In the genomic region with DNA sequence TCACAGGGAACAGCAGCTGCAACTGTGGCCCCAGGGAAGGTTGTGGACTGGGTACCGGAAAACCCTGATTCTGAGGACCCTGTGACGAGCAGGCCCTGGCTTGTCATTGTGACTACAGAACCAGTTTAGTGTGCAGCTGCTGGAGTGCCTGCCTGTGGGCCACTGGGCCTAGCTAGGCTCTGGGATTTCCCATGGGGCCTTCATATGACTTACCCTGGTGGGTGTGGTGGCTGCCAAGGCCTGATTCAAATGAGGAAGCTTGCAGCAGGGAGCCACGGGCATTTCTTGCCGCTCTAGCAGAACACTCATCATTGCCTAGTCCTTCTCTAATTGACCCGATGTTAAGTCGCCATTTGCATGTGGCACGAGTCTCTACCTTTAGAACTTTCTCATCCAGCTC, we compare ENCODE assay signal across 9 cellular contexts. TPM values are rescaled to one million over a fixed set of nuclear protein-coding genes. Genes with fewer than 3 reads are reported as not detected.
DNase-seq lines count a peak whose midpoint lies in the region; ATAC-seq, FAIRE-seq and TF ChIP-seq lines count a peak whose summit lies in the region.
"Had no signal": no experiment of that assay in that cellular context is flagged by ENCODE, and none has a peak within 500 bp of the region (broad histone marks: within the 10 kb centered on the region; RNA-seq: fewer than 3 reads in every experiment).

No MANE protein-coding gene starts in this region.

- H3K4me3 ChIP-seq in astrocyte (ENCODE audit: insufficient read depth, low read depth, low read length) (no peak overlapping the region), uterus (no peak overlapping the region)
- H3K4me3 ChIP-seq: SK-N-MC had no signal

- H3K36me3 ChIP-seq in astrocyte (ENCODE audit: insufficient read depth, low read length) (no peaks in the 10 kb centered on the region), uterus (no peaks in the 10 kb centered on the region)

- peak overlapping the region; percentile 5 for H3K9ac ChIP-seq in astrocyte (ENCODE audit: low read length)

- ATAC-seq in HG03139 (IDR thresholded peaks at IDR 0.05; ENCODE audit: unreplicated experiment) = no peak
- ATAC-seq in HG02870 (IDR thresholded peaks at IDR 0.05; ENCODE audit: unreplicated experiment) = no peak

- no peak overlapping the region for H3K4me3 Mint-ChIP-seq in astrocyte (ENCODE audit: unreplicated experiment)

- H3K27me3 ChIP-seq in astrocyte (ENCODE audit: insufficient read depth, low read length) (peaks cover 2% of the 10 kb centered on the region), uterus (no peaks in the 10 kb centered on the region)

- no peaks in the 10 kb centered on the region for H3K27me3 Mint-ChIP-seq in astrocyte (ENCODE audit: low read depth, unreplicated experiment)

- TF ChIP-seq CTCF in astrocyte (IDR thresholded peaks at IDR 0.05; ENCODE audit: insufficient read depth, low read depth, low read length) (no peak), uterus (IDR thresholded peaks at IDR 0.05) (no peak)

- H3K9me3 ChIP-seq in astrocyte (ENCODE audit: insufficient read depth, low read depth, low read length) (no peaks in the 10 kb centered on the region), uterus (no peaks in the 10 kb centered on the region)

- H3K9me3 Mint-ChIP-seq in astrocyte (ENCODE audit: unreplicated experiment) = no peaks in the 10 kb centered on the region

- no peak for DNase-seq in GM18507 (ENCODE audit: extremely low spot score, insufficient read length, low read depth)
- peak; percentile 81 for DNase-seq in NCI-H1694 (lab: John Stamatoyannopoulos, UW)
- peak; percentile 90 for DNase-seq in astrocyte (ENCODE audit: low read depth)
- DNase-seq in medulla oblongata (ENCODE audit: extremely low spot score) = peak; percentile 79
- peak in 1 of 2 donors; percentile 39 for DNase-seq in uterus

- no peaks in the 10 kb centered on the region for H3K79me2 ChIP-seq in astrocyte (ENCODE audit: insufficient read depth, low read length)

- intact Hi-C loops in uterus (cut with DNase I; ENCODE audit: low total_unique reads) = loop anchor here (5.0 kb wide), 1 partner anchor 193 kb away; no protein-coding TSS in a partner anchor

- peak overlapping the region; percentile 60 for H3K27ac Mint-ChIP-seq in astrocyte (ENCODE audit: unreplicated experiment)

- H3K4me1 ChIP-seq in astrocyte (ENCODE audit: insufficient read depth, low read length) (peaks cover 49% of the 10 kb centered on the region), uterus (peaks cover 11 to 20% of the 10 kb centered on the region in 2 donors)

- H3K36me3 Mint-ChIP-seq in astrocyte (ENCODE audit: low read depth, unreplicated experiment) = peaks cover 3% of the 10 kb centered on the region

- no peaks in the 10 kb centered on the region for H4K20me1 ChIP-seq in astrocyte (ENCODE audit: insufficient read depth, low read length)

- H3K27ac ChIP-seq in astrocyte (ENCODE audit: low read depth, low read length) (peak overlapping the region; percentile 81), uterus (peak overlapping the region; percentile 82 to 86)
- H3K27ac ChIP-seq: SK-N-MC had no signal

- H2AFZ ChIP-seq in astrocyte (ENCODE audit: low read depth, low read length) = peak overlapping the region; percentile 6

- no peak for TF ChIP-seq POLR2A in uterus (IDR thresholded peaks at IDR 0.05)

- peak overlapping the region; percentile 81 for H3K4me2 ChIP-seq in astrocyte (ENCODE audit: low read length)

- FAIRE-seq in GM18507 (lab: Jason Lieb, UNC) = peak; percentile 9
- FAIRE-seq in astrocyte (lab: Jason Lieb, UNC) = no peak
- FAIRE-seq: islet of Langerhans had no signal

- peaks cover 49% of the 10 kb centered on the region for H3K4me1 Mint-ChIP-seq in astrocyte (ENCODE audit: low read depth, unreplicated experiment)

RNA-seq across cellular contexts. Expression of gene CAMK2G, which starts 14.7 kb away (rescaled TPM):
- total RNA-seq in astrocyte = 16.6 and 19.8 TPM in 2 replicates
- 10 to 100 TPM; 17.9 to 79.9 (median 40.0) TPM for total RNA-seq in uterus

RNA-seq across cellular contexts. Expression of gene PLAU, which starts 21.9 kb away (rescaled TPM):
- 81.2 and 90.2 TPM in 2 replicates for total RNA-seq in astrocyte
- 10 to 100 TPM in 2 of 4 donors, 1 to 10 TPM in 2; 1.8 to 15.3 (median 9.0) TPM for total RNA-seq in uterus
